In genomic region chr2:129074526-129074925, GRCh38 we compare ENCODE assay signal across 22 cellular contexts.
"Had no signal": no experiment of that assay in that cellular context is flagged by ENCODE, and none has a peak within 500 bp of the region (broad histone marks: within the 10 kb centered on the region; RNA-seq: fewer than 3 reads in every experiment).

No MANE protein-coding gene starts in this region.

- ATAC-seq: activated CD8-positive, alpha-beta memory T cell treated with anti-CD3 and anti-CD28 coated beads, Interleukin-2, amount 10 ng/mL, durations not matched to agents 7 days and 5 days; activated CD8-positive, alpha-beta T cell treated with anti-CD3 and anti-CD28 coated beads, Interleukin-2, amount 10 ng/mL, durations not matched to agents 7 days and 5 days; Panc1; WTC11 had no signal

- DNase-seq: activated CD4-positive, alpha-beta T cell treated with anti-CD3 and anti-CD28 coated beads for 48 hours; activated CD4-positive, alpha-beta T cell treated with anti-CD3 and anti-CD28 coated beads, Interleukin-2, amount 50 U/mL, for 4 hours; activated CD4-positive, CD25-positive, alpha-beta regulatory T cell treated with anti-CD3 and anti-CD28 coated beads, Interleukin-2, amount 50 U/mL, for 72 hours; activated CD8-positive, alpha-beta memory T cell treated with anti-CD3 and anti-CD28 coated beads, Interleukin-2, amount 10 ng/mL, durations not matched to agents 7 days and 5 days; activated CD8-positive, alpha-beta T cell treated with anti-CD3 and anti-CD28 coated beads, Interleukin-2, amount 10 ng/mL, durations not matched to agents 7 days and 5 days; activated effector memory CD4-positive, alpha-beta T cell treated with Interleukin-2 at 50 U/mL for 16 hours; activated naive CD4-positive, alpha-beta T cell; activated T-cell treated with anti-CD3 and anti-CD28 coated beads, Interleukin-2, amount 50 U/mL, for 24 hours; aorta; MM.1S; NCI-H1105; NCI-H1436; NCI-H1694 treated with DMSO at 0.1 percent for 48 hours; NCI-H2081; NCI-H2171; NCI-H345; NCI-H510A; NCI-H774; RPMI8226; SHP77 had no signal
